ENCODE assay signal across 26 cellular contexts in genomic region chr1:2082064-2082463, GRCh38.
"Had no signal": no experiment of that assay in that cellular context is flagged by ENCODE, and none has a peak within 500 bp of the region (broad histone marks: within the 10 kb centered on the region; RNA-seq: fewer than 3 reads in every experiment).

No MANE protein-coding gene starts in this region.

- H3K27me3 ChIP-seq: foreskin keratinocyte, neural progenitor cell, thyroid gland, upper lobe of left lung had no signal

- H3K4me1 ChIP-seq: esophagus muscularis mucosa, foreskin keratinocyte, left ventricle myocardium inferior, neural progenitor cell, stomach, thyroid gland, upper lobe of left lung had no signal

- DNase-seq: activated CD4-positive, alpha-beta memory T cell treated with anti-CD3 and anti-CD28 coated beads, Interleukin-2, amount 10 ng/mL, durations not matched to agents 7 days and 5 days; activated CD4-positive, alpha-beta T cell treated with anti-CD3 and anti-CD28 coated beads for 1 hour; activated CD4-positive, alpha-beta T cell treated with anti-CD3 and anti-CD28 coated beads, Interleukin-2, amount 10 ng/mL, durations not matched to agents 7 days and 5 days; activated CD8-positive, alpha-beta memory T cell treated with anti-CD3 and anti-CD28 coated beads, Interleukin-2, amount 50 U/mL, for 48 hours; activated gamma-delta T cell treated with Interleukin-2 at 50 U/mL for 16 hours; activated naive CD4-positive, alpha-beta T cell treated with anti-CD3 and anti-CD28 coated beads, Interleukin-2, amount 50 U/mL, for 16 hours; activated T-cell treated with anti-CD3 and anti-CD28 coated beads, Interleukin-2, amount 50 U/mL, for 4 hours; amygdala; central memory CD4-positive, alpha-beta T cell; foreskin keratinocyte; left ventricle myocardium inferior; mesendoderm; natural killer cell; stimulated activated CD4-positive, alpha-beta T cell treated with anti-CD3 and anti-CD28 coated beads, Interleukin-15, amount 100 ng/mL, for 24 hours; stimulated activated CD4-positive, alpha-beta T cell treated with anti-CD3 and anti-CD28 coated beads, Interleukin-2, amount 100 ng/mL, for 24 hours; stimulated activated naive B cell treated with anti-CD40 and anti-IgM and Interleukin-4, amounts not matched to agents 10 μg/mL and 1 μg/mL and 100 μg/mL, for 72 hours; stomach; T-helper 9 cell; thyroid gland had no signal

- H3K9me3 ChIP-seq: thyroid gland had no signal

- H3K4me3 ChIP-seq: esophagus muscularis mucosa, left ventricle myocardium inferior, lung, neural progenitor cell, stomach, thyroid gland, upper lobe of left lung had no signal

- H3K27ac ChIP-seq: esophagus muscularis mucosa, foreskin keratinocyte, left ventricle myocardium inferior, neural progenitor cell, stomach, thyroid gland, upper lobe of left lung had no signal

- H3K9ac ChIP-seq: neural progenitor cell had no signal

- H3K36me3 ChIP-seq: esophagus muscularis mucosa, neural progenitor cell, upper lobe of left lung had no signal

- ATAC-seq: activated T-cell treated with anti-CD3 and anti-CD28 coated beads, Interleukin-2, amount 50 U/mL, for 4 hours; activated T-helper 17 cell treated with anti-CD3 and anti-CD28 coated beads, Interleukin-2, amount 50 U/mL, for 72 hours; foreskin keratinocyte; natural killer cell; stimulated activated naive B cell treated with anti-CD40 and anti-IgM and Interleukin-4, amounts not matched to agents 10 μg/mL and 1 μg/mL and 100 μg/mL, for 72 hours; WTC11 had no signal

- H3K4me2 ChIP-seq: neural progenitor cell had no signal

- H3K4me3 Mint-ChIP-seq: activated CD4-positive, alpha-beta memory T cell treated with anti-CD3 and anti-CD28 coated beads, Interleukin-2, amount 10 ng/mL, durations not matched to agents 7 days and 5 days; activated CD4-positive, alpha-beta T cell treated with anti-CD3 and anti-CD28 coated beads, Interleukin-2, amount 10 ng/mL, durations not matched to agents 7 days and 5 days; activated T-cell treated with anti-CD3 and anti-CD28 coated beads, Interleukin-2, amount 50 U/mL, for 4 hours; activated T-helper 17 cell treated with anti-CD3 and anti-CD28 coated beads, Interleukin-2, amount 50 U/mL, for 72 hours; dendritic cell treated with granulocyte-macrophage colony-stimulating factor and Interleukin-4, amounts not matched to agents 40 ng/mL and 50 ng/mL, for 4 days; natural killer cell; neural progenitor cell; stimulated activated naive B cell treated with anti-CD40 and anti-IgM and Interleukin-4, amounts not matched to agents 10 μg/mL and 1 μg/mL and 100 μg/mL, for 72 hours; WTC11 had no signal

- H3K27me3 Mint-ChIP-seq: activated CD4-positive, alpha-beta memory T cell treated with anti-CD3 and anti-CD28 coated beads, Interleukin-2, amount 10 ng/mL, durations not matched to agents 7 days and 5 days; activated CD4-positive, alpha-beta T cell treated with anti-CD3 and anti-CD28 coated beads, Interleukin-2, amount 10 ng/mL, durations not matched to agents 7 days and 5 days; activated T-helper 17 cell treated with anti-CD3 and anti-CD28 coated beads, Interleukin-2, amount 50 U/mL, for 72 hours; stimulated activated naive B cell treated with anti-CD40 and anti-IgM and Interleukin-4, amounts not matched to agents 10 μg/mL and 1 μg/mL and 100 μg/mL, for 72 hours had no signal

- H3K4me1 Mint-ChIP-seq: activated CD4-positive, alpha-beta memory T cell treated with anti-CD3 and anti-CD28 coated beads, Interleukin-2, amount 10 ng/mL, durations not matched to agents 7 days and 5 days; activated CD4-positive, alpha-beta T cell treated with anti-CD3 and anti-CD28 coated beads, Interleukin-2, amount 10 ng/mL, durations not matched to agents 7 days and 5 days; activated T-helper 17 cell treated with anti-CD3 and anti-CD28 coated beads, Interleukin-2, amount 50 U/mL, for 72 hours; stimulated activated naive B cell treated with anti-CD40 and anti-IgM and Interleukin-4, amounts not matched to agents 10 μg/mL and 1 μg/mL and 100 μg/mL, for 72 hours; WTC11 had no signal

- H3K27ac Mint-ChIP-seq: activated CD4-positive, alpha-beta memory T cell treated with anti-CD3 and anti-CD28 coated beads, Interleukin-2, amount 10 ng/mL, durations not matched to agents 7 days and 5 days; activated CD4-positive, alpha-beta T cell treated with anti-CD3 and anti-CD28 coated beads, Interleukin-2, amount 10 ng/mL, durations not matched to agents 7 days and 5 days; activated T-helper 17 cell treated with anti-CD3 and anti-CD28 coated beads, Interleukin-2, amount 50 U/mL, for 72 hours; dendritic cell treated with granulocyte-macrophage colony-stimulating factor and Interleukin-4, amounts not matched to agents 40 ng/mL and 50 ng/mL, for 4 days; natural killer cell; neural progenitor cell; stimulated activated naive B cell treated with anti-CD40 and anti-IgM and Interleukin-4, amounts not matched to agents 10 μg/mL and 1 μg/mL and 100 μg/mL, for 72 hours; WTC11 had no signal
